Comparison of ENCODE assay signal across 8 cellular contexts in genomic region chr11:58575377-58576020, GRCh38. TPM values are rescaled to one million over a fixed set of nuclear protein-coding genes. Genes with fewer than 3 reads are reported as not detected.
A peak's percentile ranks its signal among the peaks of the same experiment; 100 is the strongest.
DNase-seq lines count a peak whose midpoint lies in the region; ATAC-seq and TF ChIP-seq lines count a peak whose summit lies in the region.

TSS of gene LPXN (minus strand) at chr11:58575856. CDS start at chr11:58575772, 84 bp downstream.

- H3K4me1 ChIP-seq in breast epithelium (peaks cover 0 to 26% of the 10 kb centered on the region in 2 donors), mucosa of rectum (ENCODE audit: control insufficient read depth in 2 of 2, insufficient read depth in 2 of 2, low read length in 2 of 2) (peaks cover 22 to 33% of the 10 kb centered on the region in 2 donors), tibial nerve (peaks cover 0 to 64% (median 38%) of the 10 kb centered on the region in 4 donors)

- H3K4me3 ChIP-seq in breast epithelium (peak within 1 kb of the TSS in 2 of 3 donors; percentile 17 to 33), mucosa of rectum (ENCODE audit: low read length in 2 of 2) (peak within 1 kb of the TSS; percentile 97 to 98), tibial nerve (peak within 1 kb of the TSS in 3 of 4 donors; percentile 3 to 27 (median 24))

- TF ChIP-seq EP300 in tibial nerve (IDR thresholded peaks at IDR 0.05) = peak in 1 of 2 donors; percentile 54

- H3K9me3 Mint-ChIP-seq in T-helper 1 cell treated with Interleukin-12 subunit alpha and Interleukin-12 subunit beta and Interleukin-4 antibody, amounts not matched to agents 30 μg/mL and 1 μg/mL, for 36 hours = no peaks in the 10 kb centered on the region

- peaks cover 23% of the 10 kb centered on the region for H3K36me3 Mint-ChIP-seq in T-helper 1 cell treated with Interleukin-12 subunit alpha and Interleukin-12 subunit beta and Interleukin-4 antibody, amounts not matched to agents 30 μg/mL and 1 μg/mL, for 36 hours (ENCODE audit: low read depth)

- H3K4me3 Mint-ChIP-seq in T-helper 1 cell treated with Interleukin-12 subunit alpha and Interleukin-12 subunit beta and Interleukin-4 antibody, amounts not matched to agents 30 μg/mL and 1 μg/mL, for 36 hours = peak within 1 kb of the TSS; percentile 95

- H3K27me3 ChIP-seq in breast epithelium = no peaks in the 10 kb centered on the region
- no peaks in the 10 kb centered on the region for H3K27me3 ChIP-seq in mucosa of rectum (ENCODE audit: control insufficient read depth in 2 of 2, insufficient read depth in 2 of 2, low read length in 2 of 2)
- no peaks in the 10 kb centered on the region for H3K27me3 ChIP-seq in tibial nerve

- 30 to 32% methylated on average over 6 of the region's 6 CpGs for WGBS in tibial nerve, 2 donors

- peak within 1 kb of the TSS; percentile 100 for H3K27ac Mint-ChIP-seq in T-helper 1 cell treated with Interleukin-12 subunit alpha and Interleukin-12 subunit beta and Interleukin-4 antibody, amounts not matched to agents 30 μg/mL and 1 μg/mL, for 36 hours

- peaks cover 56% of the 10 kb centered on the region for H3K4me1 Mint-ChIP-seq in T-helper 1 cell treated with Interleukin-12 subunit alpha and Interleukin-12 subunit beta and Interleukin-4 antibody, amounts not matched to agents 30 μg/mL and 1 μg/mL, for 36 hours (ENCODE audit: low read depth)

- H3K27me3 Mint-ChIP-seq in T-helper 1 cell treated with Interleukin-12 subunit alpha and Interleukin-12 subunit beta and Interleukin-4 antibody, amounts not matched to agents 30 μg/mL and 1 μg/mL, for 36 hours (ENCODE audit: low read depth) = no peaks in the 10 kb centered on the region

- H3K9ac ChIP-seq in mucosa of rectum (ENCODE audit: low read depth in 1 of 2, low read length in 2 of 2) = peak within 1 kb of the TSS; percentile 99

- intact Hi-C loops in breast epithelium (cut with DNase I; ENCODE audit: low total_unique reads) = loop anchor here (5.0 kb wide), 1 partner anchor 997 kb away; no protein-coding TSS in a partner anchor

- no peak for TF ChIP-seq POLR2A in breast epithelium (IDR thresholded peaks at IDR 0.05)
- no peak for TF ChIP-seq POLR2A in tibial nerve (IDR thresholded peaks at IDR 0.05)

- peak; percentile 55 for DNase-seq in activated CD4-positive, CD25-positive, alpha-beta regulatory T cell treated with anti-CD3 and anti-CD28 coated beads, Interleukin-2, amount 50 U/mL, for 72 hours
- DNase-seq in breast epithelium (ENCODE audit: low spot score in 2 of 2) = peak in 1 of 2 donors; percentile 37
- DNase-seq in tibial nerve (ENCODE audit: low spot score in 2 of 2) = peak in 1 of 2 donors; percentile 14

- H3K36me3 ChIP-seq in breast epithelium (no peaks in the 10 kb centered on the region), mucosa of rectum (ENCODE audit: control insufficient read depth in 2 of 2, insufficient read depth in 2 of 2, low read length in 2 of 2) (no peaks in the 10 kb centered on the region), tibial nerve (no peaks in the 10 kb centered on the region)

- H3K27ac ChIP-seq in breast epithelium = peak within 1 kb of the TSS; percentile 88 to 98
- peak within 1 kb of the TSS; percentile 96 to 100 for H3K27ac ChIP-seq in mucosa of rectum (ENCODE audit: low read depth in 2 of 2, low read length in 2 of 2)
- H3K27ac ChIP-seq in tibial nerve = peak within 1 kb of the TSS; percentile 99 to 100 (median 100)

- ATAC-seq in activated CD4-positive, CD25-positive, alpha-beta regulatory T cell treated with anti-CD3 and anti-CD28 coated beads, Interleukin-2, amount 50 U/mL, for 24 hours = no peak
- ATAC-seq in GM21737 (IDR thresholded peaks at IDR 0.05; ENCODE audit: unreplicated experiment) = no peak
- no peak for ATAC-seq in GM19035 (IDR thresholded peaks at IDR 0.05; ENCODE audit: unreplicated experiment)

- H3K9me3 ChIP-seq in breast epithelium (no peaks in the 10 kb centered on the region), mucosa of rectum (ENCODE audit: control insufficient read depth in 2 of 2, low read length in 2 of 2) (no peaks in the 10 kb centered on the region), tibial nerve (no peaks in the 10 kb centered on the region)

- no peak for TF ChIP-seq CTCF in breast epithelium (IDR thresholded peaks at IDR 0.05)
- no peak for TF ChIP-seq CTCF in tibial nerve (IDR thresholded peaks at IDR 0.05)

RNA-seq across cellular contexts. Expression of gene LPXN, which starts in this region (rescaled TPM):
- 10 to 100 TPM in 2 of 3 donors, 1 to 10 TPM in 1; 9.2 to 21.9 (median 18.3) TPM for total RNA-seq in breast epithelium
- total RNA-seq in tibial nerve = 10 to 100 TPM; 10.3 to 13.2 (median 11.9) TPM

Comparison
In these comparisons a context has a peak if more than half of its experiments do, and no peak if none do; other contexts are left out.
1. H3K4me3 ChIP-seq: peak in every context shown above with its lines; median percentile 98 in mucosa of rectum; 25 in breast epithelium; 24 in tibial nerve.